ENCODE assay signal across 8 cellular contexts in the genomic region with DNA sequence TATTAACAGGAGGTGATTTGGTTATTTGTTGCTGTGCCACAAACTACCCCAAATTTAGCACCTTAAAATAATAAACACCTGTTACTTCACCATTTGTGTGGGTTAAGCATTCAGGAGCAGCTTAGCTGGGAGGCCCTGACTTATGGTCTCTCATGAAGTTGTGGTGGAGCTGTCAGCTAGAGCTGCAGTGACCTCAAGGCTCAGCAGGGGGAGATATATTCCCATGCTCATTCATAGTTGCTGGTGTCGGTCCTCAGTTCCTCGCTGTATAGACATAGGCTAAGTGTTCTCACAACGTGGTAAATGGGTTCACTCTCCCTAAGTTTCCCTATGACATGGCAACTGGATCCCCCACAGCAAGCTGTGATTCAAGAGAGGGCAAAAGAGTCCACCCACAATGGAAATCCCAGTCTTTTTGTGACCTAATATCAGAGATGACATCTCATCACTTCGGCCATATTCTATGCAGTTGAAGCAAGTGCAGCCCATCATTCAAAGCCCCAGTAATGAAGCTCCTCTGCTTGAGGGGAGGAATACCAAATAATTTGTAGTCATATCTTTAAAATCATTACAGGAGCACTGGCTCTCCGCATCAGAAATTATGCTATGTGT. TPM values are rescaled to one million over a fixed set of nuclear protein-coding genes. Genes with fewer than 3 reads are reported as not detected.
DNase-seq lines count a peak whose midpoint lies in the region; ATAC-seq, FAIRE-seq and TF ChIP-seq lines count a peak whose summit lies in the region.

No MANE protein-coding gene starts in this region.

- DNase-seq in A172 (ENCODE audit: low spot score) (peak; percentile 23), NOMO-1 treated with DMSO at 0.1 percent for 48 hours (lab: John Stamatoyannopoulos, UW; ENCODE audit: unreplicated experiment) (peak; percentile 23), GM12878 (ENCODE audit: low read depth, low spot score) (peak; percentile 16), left kidney (ENCODE audit: low read depth, low spot score) (peak; percentile 71), testis (peak; percentile 68), aorta (no peak)

- SMC1A ChIA-PET in GM12878 (lab: Charles Lee; ENCODE audit: uncharacterized antibody, unreplicated experiment) = interaction anchor here (1.0 to 6.6 kb wide), 6 partner anchors 11 to 1098 kb away, joined by 3 to 42 read pairs (median 4); no protein-coding TSS in a partner anchor

- no peak overlapping the region for H3K4me2 ChIP-seq in GM12878 (ENCODE audit: control insufficient read depth, insufficient read depth)

- CTCF ChIA-PET in GM12878 (lab: Yijun Ruan, JAX) = interaction anchor here (0.6 to 8.2 kb wide), 12 partner anchors 11 to 1100 kb away, joined by 3 to 133 read pairs (median 4); a partner anchor contains a TSS

- H3K4me3 ChIP-seq in GM12878 (no peak overlapping the region), testis (no peak overlapping the region), aorta (ENCODE audit: low read length in 2 of 2) (no peak overlapping the region)

- no peaks in the 10 kb centered on the region for H3K79me2 ChIP-seq in GM12878 (ENCODE audit: control insufficient read depth, insufficient read depth, low read length)

- ATAC-seq in HG03039 (IDR thresholded peaks at IDR 0.05; ENCODE audit: unreplicated experiment) (peak; percentile 61), GM12878 (peak; percentile 98), aorta (ENCODE audit: low FRiP score) (no peak)

- no peak for TF ChIP-seq EP300 in GM12878 (IDR thresholded peaks at IDR 0.05; ENCODE audit: borderline replicate concordance in 1 of 2, control insufficient read depth in 1 of 2, low read depth in 2 of 2, low read length in 2 of 2)

- POLR2A ChIA-PET in GM12878 (lab: Charles Lee) = no interaction called here

- WGBS in GM12878 (ENCODE audit: insufficient coverage, insufficient replicate concordance, low lambda C conversion rate, missing lambda C conversion rate) = 49% methylated on average over 5 of the region's 5 CpGs
- 53 to 59% methylated on average over 5 of the region's 5 CpGs for WGBS in testis, 2 donors
- 41 to 42% methylated on average over 5 of the region's 5 CpGs for WGBS in aorta, 2 donors

- H4K20me1 ChIP-seq in GM12878 (ENCODE audit: control insufficient read depth, insufficient read depth) = no peaks in the 10 kb centered on the region

- H3K9ac ChIP-seq in GM12878 (ENCODE audit: control insufficient read depth, insufficient read depth, low read length) = no peak overlapping the region

- intact Hi-C loops in GM12878 (cut with micrococcal nuclease; ENCODE audit: unreplicated experiment) (loop anchor here (1.0 kb wide), 1 partner anchor 258 kb away; no protein-coding TSS in a partner anchor), testis (cut with DNase I; ENCODE audit: low total_unique reads) (no loop called here), aorta (cut with DNase I) (no loop called here)

- H2AFZ ChIP-seq in GM12878 (ENCODE audit: control insufficient read depth, low read depth, low read length) = no peak overlapping the region

- H3K9me3 ChIP-seq in GM12878 (replicated peaks; ENCODE audit: control insufficient read depth, insufficient read depth, low read length) (no peaks in the 10 kb centered on the region), testis (no peaks in the 10 kb centered on the region), aorta (ENCODE audit: control insufficient read depth, low read length) (no peaks in the 10 kb centered on the region)

- BruUV-seq in GM12878 (replicated peaks; lab: Mats Ljungman, UMichigan) = no TSS peak

- RAD21 ChIA-PET in GM12878 (lab: Charles Lee; ENCODE audit: unreplicated experiment) = interaction anchor here (1.0 to 4.9 kb wide), 3 partner anchors 227 to 457 kb away, joined by 3 to 45 read pairs (median 4); no protein-coding TSS in a partner anchor

- no peak for TF ChIP-seq POLR2A in GM12878 (IDR thresholded peaks at IDR 0.05; ENCODE audit: low read depth, low read length)
- TF ChIP-seq POLR2A in testis (IDR thresholded peaks at IDR 0.05) = no peak

- peak; percentile 3 for FAIRE-seq in G401.6 (lab: Jason Lieb, UNC)
- FAIRE-seq in GM12878 (lab: Jason Lieb, UNC) = peak; percentile 85

- in situ Hi-C loops in GM12878 (cut with MboI) = no loop called here

- peak; percentile 76 to 80 (median 79) for TF ChIP-seq CTCF in GM12878 (IDR thresholded peaks at IDR 0.05 in 2 of 3, conservative IDR thresholded peaks at IDR 0.05 in 1 of 3; ENCODE audit: control insufficient read depth in 2 of 3, extremely low read depth in 1 of 3, insufficient read depth in 1 of 3, low read depth in 3 of 3, low read length in 3 of 3)
- peak in 2 of 3 experiments; percentile 25 to 41 for TF ChIP-seq CTCF in testis (IDR thresholded peaks at IDR 0.05)

- H3K27me3 ChIP-seq in GM12878 (replicated peaks in 1 of 2; ENCODE audit: control insufficient read depth in 2 of 2, insufficient read depth in 2 of 2, low read length in 1 of 2) (no peaks in the 10 kb centered on the region), testis (no peaks in the 10 kb centered on the region), aorta (ENCODE audit: control insufficient read depth in 1 of 2, insufficient read depth in 2 of 2, low read length in 1 of 2) (no peaks in the 10 kb centered on the region)

- no peaks in the 10 kb centered on the region for H3K36me3 ChIP-seq in GM12878 (ENCODE audit: control insufficient read depth in 2 of 2, insufficient read depth in 2 of 2, low read length in 1 of 2)
- H3K36me3 ChIP-seq in testis (ENCODE audit: low read depth, missing control alignments) = no peaks in the 10 kb centered on the region
- H3K36me3 ChIP-seq in aorta (ENCODE audit: control insufficient read depth in 1 of 2, insufficient read depth in 2 of 2, low read length in 1 of 2) = no peaks in the 10 kb centered on the region

- H3K27ac ChIP-seq in GM12878 (ENCODE audit: control insufficient read depth, insufficient read depth) (no peak overlapping the region), testis (no peak overlapping the region), aorta (ENCODE audit: low read depth in 1 of 2, low read length in 2 of 2) (no peak overlapping the region)

- H3K4me1 ChIP-seq in GM12878 (ENCODE audit: control insufficient read depth, insufficient read depth, low read length) (no peaks in the 10 kb centered on the region), testis (no peaks in the 10 kb centered on the region), aorta (ENCODE audit: control insufficient read depth in 1 of 2, insufficient read depth in 2 of 2, low read length in 2 of 2) (no peaks in the 10 kb centered on the region)

- TF ChIP-seq RAD21 in GM12878 (IDR thresholded peaks at IDR 0.05; ENCODE audit: insufficient read depth, low read depth, low read length) = peak; percentile 78

RNA-seq across cellular contexts. Expression of a gene that starts 41.1 kb away (rescaled TPM):
- total RNA-seq in A172 (2014; rRNA removed; shearing (Covaris generic)) = not detected in 2 replicates
- total RNA-seq in GM12878 (2013; cell fraction: nucleolus; rRNA removed) = not detected in 2 replicates
- total RNA-seq in GM12878 (2014; rRNA removed) (not detected in 2 replicates), GM12878 (2014; rRNA removed; fragmentation: Illumina TruSeq; extraction: Trizol) (not detected in 2 replicates), GM12878 (2021) (not detected in 2 replicates), testis (under 1 TPM in 1 of 2 donors, not detected in 1; 0.39 TPM), aorta (not detected)
- not detected for polyA plus RNA-seq in GM12878 (2011; ENCODE audit: low read depth)
- polyA plus RNA-seq in GM12878 (2011; rRNA removed) (not detected in 2 replicates), GM12878 (2014; fragmentation: Illumina TruSeq; extraction: Trizol) (not detected in 2 replicates), GM12878 (2014; fragmentation: Nextera tagmentation; extraction: Ambion mirVana) (not detected), GM12878 (2014; rRNA removed) (not detected in 2 replicates), GM12878 (2016; fragmentation: Nextera tagmentation; extraction: Ambion mirVana) (not detected), testis (ENCODE audit: insufficient read depth, low read depth, low replicate concordance) (0.82 TPM), aorta (not detected)
- not detected in 2 replicates for polyA plus RNA-seq in GM12878 (2011; cell fraction: cytosol; rRNA removed)
- not detected in 2 replicates for polyA plus RNA-seq in GM12878 (2011; cell fraction: nucleus; rRNA removed)
- not detected in 2 replicates for polyA plus RNA-seq in GM12878 (2012)
- polyA minus RNA-seq in GM12878 (2011; rRNA and poly(A)+ RNA removed) = not detected in 2 replicates
- not detected in 2 replicates for polyA minus RNA-seq in GM12878 (2011; cell fraction: cytosol; rRNA and poly(A)+ RNA removed)
- not detected in 2 replicates for polyA minus RNA-seq in GM12878 (2011; cell fraction: nucleus; rRNA and poly(A)+ RNA removed)

RNA-seq across cellular contexts. Expression of a gene that starts 41.6 kb away (rescaled TPM):
- not detected in 2 replicates for total RNA-seq in A172 (2014; rRNA removed; shearing (Covaris generic))
- not detected in 2 replicates for total RNA-seq in GM12878 (2013; cell fraction: nucleolus; rRNA removed)
- total RNA-seq in GM12878 (2014; rRNA removed) (not detected in 2 replicates), GM12878 (2014; rRNA removed; fragmentation: Illumina TruSeq; extraction: Trizol) (not detected in 2 replicates), GM12878 (2021) (not detected in 2 replicates), testis (under 1 TPM in 1 of 2 donors, not detected in 1; 0.71 TPM), aorta (not detected)
- not detected for polyA plus RNA-seq in GM12878 (2011; ENCODE audit: low read depth)
- polyA plus RNA-seq in GM12878 (2011; rRNA removed) (not detected in 2 replicates), GM12878 (2014; fragmentation: Illumina TruSeq; extraction: Trizol) (not detected in 2 replicates), GM12878 (2014; fragmentation: Nextera tagmentation; extraction: Ambion mirVana) (not detected), GM12878 (2014; rRNA removed) (not detected in 2 replicates), GM12878 (2016; fragmentation: Nextera tagmentation; extraction: Ambion mirVana) (not detected), testis (ENCODE audit: insufficient read depth, low read depth, low replicate concordance) (not detected), aorta (not detected)
- polyA plus RNA-seq in GM12878 (2011; cell fraction: cytosol; rRNA removed) = not detected in 2 replicates
- not detected in 2 replicates for polyA plus RNA-seq in GM12878 (2011; cell fraction: nucleus; rRNA removed)
- polyA plus RNA-seq in GM12878 (2012) = not detected in 2 replicates
- polyA minus RNA-seq in GM12878 (2011; rRNA and poly(A)+ RNA removed) = not detected in 2 replicates
- polyA minus RNA-seq in GM12878 (2011; cell fraction: cytosol; rRNA and poly(A)+ RNA removed) = not detected in 2 replicates
- polyA minus RNA-seq in GM12878 (2011; cell fraction: nucleus; rRNA and poly(A)+ RNA removed) = not detected in 2 replicates

RNA-seq across cellular contexts. Expression of a gene that starts 57.4 kb away (rescaled TPM):
- 5.2 and 8.0 TPM in 2 replicates for total RNA-seq in A172 (2014; rRNA removed; shearing (Covaris generic))
- 11.8 and 12.4 TPM in 2 replicates for total RNA-seq in GM12878 (2013; cell fraction: nucleolus; rRNA removed)
- total RNA-seq in GM12878 (2014; rRNA removed) = 7.7 and 8.7 TPM in 2 replicates
- 7.4 and 7.6 TPM in 2 replicates for total RNA-seq in GM12878 (2014; rRNA removed; fragmentation: Illumina TruSeq; extraction: Trizol)
- 8.4 and 8.9 TPM in 2 replicates for total RNA-seq in GM12878 (2021)
- polyA plus RNA-seq in GM12878 (2011; ENCODE audit: low read depth) = 2.3 TPM
- polyA plus RNA-seq in GM12878 (2011; rRNA removed) = 7.0 and 11.2 TPM in 2 replicates
- polyA plus RNA-seq in GM12878 (2011; cell fraction: cytosol; rRNA removed) = 5.3 and 7.3 TPM in 2 replicates
- 5.7 and 7.2 TPM in 2 replicates for polyA plus RNA-seq in GM12878 (2011; cell fraction: nucleus; rRNA removed)
- polyA plus RNA-seq in GM12878 (2012) = 5.7 and 6.1 TPM in 2 replicates
- 6.8 and 8.3 TPM in 2 replicates for polyA plus RNA-seq in GM12878 (2014; fragmentation: Illumina TruSeq; extraction: Trizol)
- 1 to 10 TPM; 3.3 to 4.4 TPM for polyA plus RNA-seq in GM12878 (2014; fragmentation: Nextera tagmentation; extraction: Ambion mirVana)
- polyA plus RNA-seq in GM12878 (2014; rRNA removed) = 9.8 and 10.5 TPM in 2 replicates
- 1 to 10 TPM; 9.1 to 9.4 TPM for polyA plus RNA-seq in GM12878 (2016; fragmentation: Nextera tagmentation; extraction: Ambion mirVana)
- 3.1 and 4.0 TPM in 2 replicates for polyA minus RNA-seq in GM12878 (2011; rRNA and poly(A)+ RNA removed)
- 2.3 and 2.8 TPM in 2 replicates for polyA minus RNA-seq in GM12878 (2011; cell fraction: cytosol; rRNA and poly(A)+ RNA removed)
- 7.9 and 11.1 TPM in 2 replicates for polyA minus RNA-seq in GM12878 (2011; cell fraction: nucleus; rRNA and poly(A)+ RNA removed)
- total RNA-seq in testis = 10 to 100 TPM in 1 of 2 donors, 1 to 10 TPM in 1; 7.6 to 11.0 TPM
- 4.4 TPM for polyA plus RNA-seq in testis (ENCODE audit: insufficient read depth, low read depth, low replicate concordance)
- 10 to 100 TPM in 1 of 2 donors, 1 to 10 TPM in 1; 9.9 to 12.5 TPM for total RNA-seq in aorta
- polyA plus RNA-seq in aorta = 10 to 100 TPM; 10.9 to 18.5 TPM

Comparison
In these comparisons a context has a peak if more than half of its experiments do, and no peak if none do; other contexts are left out.
1. DNase-seq: peak in A172 (single experiment), NOMO-1 treated with DMSO at 0.1 percent for 48 hours (single experiment), GM12878 (single experiment), left kidney (single experiment) and testis (single experiment); none in aorta (0 of 2).